ENCODE assay signal across 16 cellular contexts in the genomic region with DNA sequence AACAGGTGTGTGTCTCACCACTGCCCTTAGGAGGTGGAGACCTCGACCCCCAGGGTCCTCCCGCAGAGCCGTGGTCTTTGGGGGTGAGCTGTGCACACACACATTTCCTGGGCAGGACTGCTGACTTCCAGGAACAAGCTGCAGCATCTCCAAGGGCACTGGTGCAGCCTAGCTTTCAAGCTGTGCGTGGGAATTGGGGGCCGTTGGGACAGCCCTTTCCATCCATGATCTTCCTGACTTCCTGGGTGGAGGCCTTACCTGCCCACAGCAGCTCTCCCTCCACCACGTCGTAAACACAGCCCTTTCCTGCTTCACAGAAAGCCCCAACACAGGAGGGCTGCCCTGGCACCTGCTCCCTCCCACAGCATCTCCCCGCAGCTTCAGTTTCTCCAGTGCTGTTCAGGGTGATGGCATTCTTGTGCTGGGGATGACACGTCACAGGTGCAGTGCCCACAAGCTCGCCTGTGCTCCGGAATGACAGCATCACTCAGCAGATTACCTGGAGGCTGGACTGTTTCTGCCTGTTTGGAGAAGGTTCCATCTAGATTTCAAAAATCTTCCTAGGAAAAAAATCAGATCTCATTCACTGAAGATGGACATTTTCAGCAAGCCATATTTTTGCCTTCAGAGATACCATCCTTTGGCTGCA.
DNase-seq lines count a peak whose midpoint lies in the region; ATAC-seq, FAIRE-seq and TF ChIP-seq lines count a peak whose summit lies in the region.
"Had no signal": no experiment of that assay in that cellular context is flagged by ENCODE, and none has a peak within 500 bp of the region (broad histone marks: within the 10 kb centered on the region; RNA-seq: fewer than 3 reads in every experiment).

No MANE protein-coding gene starts in this region.

- POLR2A ChIA-PET in H1 (lab: Charles Lee; ENCODE audit: partially characterized antibody), result interaction anchor here (0.6 to 1.0 kb wide), 2 partner anchors 17 to 101 kb away, joined by 3 to 4 read pairs; no protein-coding TSS in a partner anchor

- no peak overlapping the region for H3K4ac ChIP-seq in H1 (replicated peaks; ENCODE audit: insufficient read length, low read depth, low read length)

- H2BK12ac ChIP-seq in H1 (ENCODE audit: low read depth, low read length), result no peak overlapping the region

- no peak overlapping the region for H3K4me3 ChIP-seq in H1 (ENCODE audit: extremely low read depth in 1 of 4, insufficient read depth in 2 of 4, low read depth in 3 of 4, low read length in 4 of 4)
- no peak overlapping the region for H3K4me3 ChIP-seq in neural progenitor cell
- H3K4me3 ChIP-seq in spleen, result no peak overlapping the region
- no peak overlapping the region for H3K4me3 ChIP-seq in mucosa of descending colon

- no peak overlapping the region for H3K14ac ChIP-seq in H1 (ENCODE audit: insufficient read length)

- H2BK120ac ChIP-seq in H1 (replicated peaks; ENCODE audit: low read depth, low read length), result no peak overlapping the region

- H3K27me3 Mint-ChIP-seq in neural progenitor cell (ENCODE audit: insufficient read depth, low read depth), result peaks cover 9% of the 10 kb centered on the region
- H3K27me3 Mint-ChIP-seq: CD8-positive, alpha-beta memory T cell had no signal

- peaks cover 8% of the 10 kb centered on the region for H3F3A ChIP-seq in neural progenitor cell (ENCODE audit: low read depth)

- no peak overlapping the region for H3K18ac ChIP-seq in H1 (ENCODE audit: extremely low read depth, low read length)

- TF ChIP-seq RAD21 in H1 (IDR thresholded peaks at IDR 0.05 in 1 of 2, conservative IDR thresholded peaks at IDR 0.05 in 1 of 2; ENCODE audit: low read depth in 2 of 2, low read length in 2 of 2), result no peak

- H3K9ac ChIP-seq in H1 (replicated peaks in 1 of 4; ENCODE audit: extremely low read depth in 1 of 4, low read depth in 3 of 4, low read length in 3 of 4) (no peak overlapping the region), neural progenitor cell (no peak overlapping the region)

- peak overlapping the region; percentile 14; the same call in 1 of the 2 replicates for H4K8ac ChIP-seq in H1 (ENCODE audit: extremely low read depth, insufficient read depth, low read length)

- no peak overlapping the region for H3K23ac ChIP-seq in H1 (ENCODE audit: insufficient read length)

- no peak overlapping the region for H2BK20ac ChIP-seq in H1 (ENCODE audit: low read length)

- H2AK5ac ChIP-seq in H1 (ENCODE audit: low read depth, low read length), result no peak overlapping the region

- no peak for TF ChIP-seq CTCF in H1 (IDR thresholded peaks at IDR 0.05; ENCODE audit: control extremely low read depth in 1 of 3, insufficient read depth in 1 of 3, low read depth in 1 of 3, low read length in 3 of 3)
- TF ChIP-seq CTCF in neural progenitor cell (IDR thresholded peaks at IDR 0.05), result no peak
- TF ChIP-seq CTCF in spleen (IDR thresholded peaks at IDR 0.05 in 8 of 11, conservative IDR thresholded peaks at IDR 0.05 in 3 of 11), result no peak
- no peak for TF ChIP-seq CTCF in foreskin keratinocyte (conservative IDR thresholded peaks at IDR 0.05)
- TF ChIP-seq CTCF in mucosa of descending colon (IDR thresholded peaks at IDR 0.05), result no peak

- H3K4me3 Mint-ChIP-seq in neural progenitor cell, result no peak overlapping the region
- H3K4me3 Mint-ChIP-seq: CD8-positive, alpha-beta memory T cell had no signal

- peaks cover 5% of the 10 kb centered on the region; the same call in 1 of the 2 replicates for H3K23me2 ChIP-seq in H1 (ENCODE audit: low read depth, low read length)

- H3K27me3 ChIP-seq in H1 (replicated peaks in 1 of 4; ENCODE audit: control insufficient read depth in 3 of 4, extremely low read depth in 1 of 4, insufficient read depth in 3 of 4, low read length in 3 of 4) (no peaks in the 10 kb centered on the region; a peak in 1 of 7 replicates), neural progenitor cell (no peaks in the 10 kb centered on the region), spleen (replicated peaks in 1 of 7) (peaks cover 0 to 34% (median 0%) of the 10 kb centered on the region in 7 donors), foreskin keratinocyte (no peaks in the 10 kb centered on the region)

- H3K9me3 ChIP-seq in H1 (ENCODE audit: insufficient read depth in 2 of 2, low read depth in 1 of 2, low read length in 1 of 2) (no peaks in the 10 kb centered on the region), neural progenitor cell (ENCODE audit: low read depth) (no peaks in the 10 kb centered on the region), spleen (no peaks in the 10 kb centered on the region), mucosa of descending colon (no peaks in the 10 kb centered on the region)
- H3K9me3 ChIP-seq: Caco-2 had no signal

- TF ChIP-seq POLR2A in H1 (IDR thresholded peaks at IDR 0.05; ENCODE audit: control extremely low read depth in 1 of 2, low read depth in 2 of 2, low read length in 2 of 2) (no peak), spleen (IDR thresholded peaks at IDR 0.05) (no peak)

- peak overlapping the region; percentile 40; the same call in 1 of the 2 replicates for H2BK15ac ChIP-seq in H1 (ENCODE audit: low read length)

- no peak overlapping the region for H4K91ac ChIP-seq in H1 (replicated peaks; ENCODE audit: insufficient read length, low read length)

- FAIRE-seq in H1 (lab: Jason Lieb, UNC), result no peak
- FAIRE-seq: GM12892 had no signal

- H3K36me3 ChIP-seq in H1 (ENCODE audit: control insufficient read depth in 2 of 4, insufficient read depth in 4 of 4, low read length in 3 of 4) (no peaks in the 10 kb centered on the region; a peak in 1 of 8 replicates), neural progenitor cell (no peaks in the 10 kb centered on the region), spleen (no peaks in the 10 kb centered on the region), mucosa of descending colon (ENCODE audit: low read depth) (no peaks in the 10 kb centered on the region)

- 0 out of 2 replicates have a peak overlapping the region, but pooled peaks have one; percentile 12 for H2BK5ac ChIP-seq in H1 (ENCODE audit: low read depth, low read length)

- ATAC-seq in foreskin keratinocyte (no peak), mucosa of descending colon (no peak)

- H3K56ac ChIP-seq in H1 (replicated peaks; ENCODE audit: insufficient read length, low read depth, low read length), result no peak overlapping the region

- H4K5ac ChIP-seq in H1 (ENCODE audit: insufficient read length, low read depth, low read length), result no peak overlapping the region

- no peak for TF ChIP-seq EP300 in H1 (IDR thresholded peaks at IDR 0.05; ENCODE audit: borderline replicate concordance in 1 of 2, low read depth in 2 of 2, low read length in 2 of 2)

- H3K4me2 ChIP-seq in H1 (ENCODE audit: insufficient read depth in 1 of 2, low read depth in 2 of 2, low read length in 2 of 2) (no peak overlapping the region), neural progenitor cell (no peak overlapping the region)

- H3K9me3 Mint-ChIP-seq in neural progenitor cell, result peaks cover 2% of the 10 kb centered on the region

- H4K20me1 ChIP-seq in H1 (replicated peaks in 1 of 2; ENCODE audit: control insufficient read depth in 1 of 2, insufficient read depth in 2 of 2, low read length in 2 of 2) (no peaks in the 10 kb centered on the region), neural progenitor cell (ENCODE audit: low read depth) (no peaks in the 10 kb centered on the region)

- intact Hi-C loops in spleen (cut with DNase I; ENCODE audit: low total_unique reads) (no loop called here), mucosa of descending colon (cut with DNase I, micrococcal nuclease) (no loop called here)

- no peaks in the 10 kb centered on the region; the same call in none of the 2 replicates for H3K79me1 ChIP-seq in H1 (ENCODE audit: low read depth, low read length)

- CTCF ChIA-PET in H1 (lab: Charles Lee; ENCODE audit: partially characterized antibody), result interaction anchor here (1.1 to 1.4 kb wide), 4 partner anchors 9 to 181 kb away, joined by 3 to 4 read pairs (median 4); no protein-coding TSS in a partner anchor

- 84% methylated on average over 11 of the region's 11 CpGs; no CpG with 5 or more reads in 1 of the 2 experiments for WGBS in H1 (ENCODE audit: extremely low coverage in 1 of 2, insufficient coverage in 1 of 2, insufficient read length in 1 of 2, insufficient replicate concordance in 2 of 2, low coverage in 1 of 2, low lambda C conversion rate in 2 of 2, missing lambda C conversion rate in 1 of 2), 2 experiments
- WGBS in spleen, 5 donors, result 54 to 65% (median 62%) methylated on average over 10 to 11 of the region's 11 CpGs

- H2AFZ ChIP-seq in H1 (ENCODE audit: low read length) (no peak overlapping the region), neural progenitor cell (replicated peaks) (no peak overlapping the region)

- peaks cover 0 to 5% (median under 1%) of the 10 kb centered on the region in 4 experiments; a peak in 1 of 7 replicates for H3K4me1 ChIP-seq in H1 (replicated peaks in 1 of 4; ENCODE audit: control insufficient read depth in 3 of 4, insufficient read depth in 4 of 4, low read length in 3 of 4)
- H3K4me1 ChIP-seq in neural progenitor cell, result peaks cover 9% of the 10 kb centered on the region
- no peaks in the 10 kb centered on the region for H3K4me1 ChIP-seq in spleen
- no peaks in the 10 kb centered on the region for H3K4me1 ChIP-seq in foreskin keratinocyte
- H3K4me1 ChIP-seq in mucosa of descending colon (ENCODE audit: low read depth), result no peaks in the 10 kb centered on the region
- H3K4me1 ChIP-seq: Caco-2 had no signal

- H3K4me1 Mint-ChIP-seq in neural progenitor cell, result peaks cover 8% of the 10 kb centered on the region
- H3K4me1 Mint-ChIP-seq: CD8-positive, alpha-beta memory T cell had no signal

- DNase-seq in activated effector memory CD4-positive, alpha-beta T cell treated with anti-CD3 and anti-CD28 coated beads, Interleukin-2, amount 50 U/mL, for 16 hours, result peak; percentile 24
- DNase-seq in activated effector memory CD4-positive, alpha-beta T cell treated with Interleukin-2 at 50 U/mL for 16 hours, result no peak
- DNase-seq in H1 (ENCODE audit: low read depth in 1 of 2, low spot score in 2 of 2) (no peak), neural progenitor cell (ENCODE audit: low spot score) (no peak), spleen (peak; percentile 54), foreskin keratinocyte (no peak), mucosa of descending colon (no peak), NCI-H526 (lab: John Stamatoyannopoulos, UW) (no peak)
- DNase-seq: DND-41, GDM1, H7, IMR-90 had no signal

- peak overlapping the region; percentile 64 for H3K27ac Mint-ChIP-seq in neural progenitor cell
- H3K27ac Mint-ChIP-seq: CD8-positive, alpha-beta memory T cell had no signal

- no peaks in the 10 kb centered on the region for H3K36me3 Mint-ChIP-seq in neural progenitor cell

- H3K79me2 ChIP-seq in H1 (ENCODE audit: control insufficient read depth in 1 of 2, insufficient read depth in 2 of 2, low read length in 2 of 2) (no peaks in the 10 kb centered on the region), neural progenitor cell (ENCODE audit: low read depth) (no peaks in the 10 kb centered on the region)

- H3K27ac ChIP-seq in H1 (ENCODE audit: low read depth, low read length) (no peak overlapping the region), neural progenitor cell (no peak overlapping the region), spleen (no peak overlapping the region), foreskin keratinocyte (no peak overlapping the region)
- H3K27ac ChIP-seq: 22Rv1 had no signal

TF ChIP-seq in H1, 55 proteins besides CTCF, POLR2A, EP300 and RAD21 (continues in another document):
- no peak for TF ChIP-seq YY1 (IDR thresholded peaks at IDR 0.05; ENCODE audit: low read depth, low read length)
- no peak for TF ChIP-seq KDM1A (IDR thresholded peaks at IDR 0.05; ENCODE audit: borderline replicate concordance, low read length)

Comparison
In these comparisons a context has a peak if more than half of its experiments do, and no peak if none do; other contexts are left out.
1. DNase-seq: peak in activated effector memory CD4-positive, alpha-beta T cell treated with anti-CD3 and anti-CD28 coated beads, Interleukin-2, amount 50 U/mL, for 16 hours (single experiment) and spleen (single experiment); none in activated effector memory CD4-positive, alpha-beta T cell treated with Interleukin-2 at 50 U/mL for 16 hours (single experiment), H1 (0 of 2), neural progenitor cell (single experiment), foreskin keratinocyte (0 of 2), mucosa of descending colon (0 of 3) and NCI-H526 (0 of 2).